30 cellular contexts compared by ENCODE assay signal in genomic region chr3:129524081-129524480, GRCh38. TPM values are rescaled to one million over a fixed set of nuclear protein-coding genes. Genes with fewer than 3 reads are reported as not detected.
"Had no signal": no experiment of that assay in that cellular context is flagged by ENCODE, and none has a peak within 500 bp of the region (broad histone marks: within the 10 kb centered on the region; RNA-seq: fewer than 3 reads in every experiment).

No MANE protein-coding gene starts in this region.

- H3K36me3 ChIP-seq: colonic mucosa, gastrocnemius medialis, neural progenitor cell, prostate gland, transverse colon had no signal

- FAIRE-seq: kidney had no signal

- H3K9me3 ChIP-seq: colonic mucosa, gastrocnemius medialis, prostate gland, right atrium auricular region, spleen, suprapubic skin, transverse colon, vagina had no signal

- H3K9ac ChIP-seq: neural progenitor cell had no signal

- DNase-seq: colonic mucosa; effector CD8-positive, alpha-beta T cell; endodermal cell; foreskin fibroblast; gastrocnemius medialis; head of caudate nucleus; kidney; mesenchymal stem cell; midbrain; naive thymus-derived CD4-positive, alpha-beta T cell; nucleus accumbens; stimulated activated naive CD4-positive, alpha-beta T cell; stimulated activated naive CD8-positive, alpha-beta T cell treated with anti-CD3 and anti-CD28 coated beads, Interleukin-15, amount 100 ng/mL, for 72 hours; transverse colon had no signal

- H3K27ac ChIP-seq: colonic mucosa, epithelial cell of prostate, gastrocnemius medialis, neural progenitor cell, prostate gland, right atrium auricular region, skin epidermis, spleen, suprapubic skin, transverse colon, vagina had no signal

- H2AFZ ChIP-seq: neural progenitor cell had no signal

- ATAC-seq: esophagus mucosa; gastrocnemius medialis; left lobe of liver; naive thymus-derived CD4-positive, alpha-beta T cell; stimulated activated naive CD8-positive, alpha-beta T cell treated with anti-CD3 and anti-CD28 coated beads, Interleukin-15, amount 100 ng/mL, for 72 hours had no signal

- H3K27me3 ChIP-seq: colonic mucosa, gastrocnemius medialis, neural progenitor cell, right atrium auricular region, spleen, suprapubic skin, transverse colon, vagina had no signal

- H3K4me1 ChIP-seq: colonic mucosa, gastrocnemius medialis, prostate gland, right atrium auricular region, suprapubic skin, transverse colon, vagina had no signal

- H3K4me3 ChIP-seq: colonic mucosa, gastrocnemius medialis, neural progenitor cell, prostate gland, right atrium auricular region, skin epidermis, spleen, suprapubic skin, transverse colon, vagina had no signal

- H3K4me2 ChIP-seq: neural progenitor cell had no signal

RNA-seq across cellular contexts. Expression of gene RHO, which starts 4.4 kb away (rescaled TPM):
- total RNA-seq: colonic mucosa; esophagus mucosa; gastrocnemius medialis; glomerular endothelial cell; kidney; left lobe of liver; liver; lung microvascular endothelial cell; mucosa of gallbladder; naive thymus-derived CD4-positive, alpha-beta T cell; osteocyte; right atrium auricular region; spleen; suprapubic skin; transverse colon; ureter; vagina had no signal
- polyA plus RNA-seq: liver; naive thymus-derived CD4-positive, alpha-beta T cell; spleen had no signal

RNA-seq across cellular contexts. Expression of gene H1-8, which starts 18.9 kb away (rescaled TPM):
- total RNA-seq: colonic mucosa; endodermal cell; esophagus mucosa; gastrocnemius medialis; glomerular endothelial cell; kidney; left lobe of liver; liver; lung microvascular endothelial cell; mucosa of gallbladder; naive thymus-derived CD4-positive, alpha-beta T cell; osteocyte; prostate gland; right atrium auricular region; spleen; suprapubic skin; transverse colon; ureter; vagina had no signal
- polyA plus RNA-seq: liver; naive thymus-derived CD4-positive, alpha-beta T cell; spleen had no signal
